ENCODE assay signal across 2 cellular contexts in genomic region chr7:130150587-130150986, GRCh38.
TF ChIP-seq lines count a peak whose summit lies in the region.

No MANE protein-coding gene starts in this region.

TF ChIP-seq in HEK293, 187 proteins besides CTCF, POLR2A, EP300 and RAD21:
- no peak for TF ChIP-seq ZNF18 (tag by site-specific recombination; IDR thresholded peaks at IDR 0.05)
- TF ChIP-seq ZFP3 (tag by site-specific recombination; IDR thresholded peaks at IDR 0.05; ENCODE audit: low read depth) = no peak
- TF ChIP-seq SCRT2 (tag by site-specific recombination; IDR thresholded peaks at IDR 0.05) = peak; percentile 44
- TF ChIP-seq ZNF843 (tag by site-specific recombination; IDR thresholded peaks at IDR 0.05) = no peak

TF ChIP-seq in H1, 55 proteins besides CTCF, POLR2A, EP300 and RAD21:
- TF ChIP-seq BRCA1 (IDR thresholded peaks at IDR 0.05; ENCODE audit: low read depth, low read length) (no peak), CREB1 (IDR thresholded peaks at IDR 0.05) (no peak), E2F6 (IDR thresholded peaks at IDR 0.05) (peak; percentile 39; the same call in 1 of the 2 replicates), TBP (IDR thresholded peaks at IDR 0.05; ENCODE audit: low read depth, low read length) (no peak), CHD1 (IDR thresholded peaks at IDR 0.05; ENCODE audit: low read depth, low read length) (no peak)
- TF ChIP-seq, protein P1, sequence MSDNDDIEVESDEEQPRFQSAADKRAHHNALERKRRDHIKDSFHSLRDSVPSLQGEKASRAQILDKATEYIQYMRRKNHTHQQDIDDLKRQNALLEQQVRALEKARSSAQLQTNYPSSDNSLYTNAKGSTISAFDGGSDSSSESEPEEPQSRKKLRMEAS (IDR thresholded peaks at IDR 0.05) = peak; percentile 30; the same call in 1 of the 2 replicates
